In the genomic region with DNA sequence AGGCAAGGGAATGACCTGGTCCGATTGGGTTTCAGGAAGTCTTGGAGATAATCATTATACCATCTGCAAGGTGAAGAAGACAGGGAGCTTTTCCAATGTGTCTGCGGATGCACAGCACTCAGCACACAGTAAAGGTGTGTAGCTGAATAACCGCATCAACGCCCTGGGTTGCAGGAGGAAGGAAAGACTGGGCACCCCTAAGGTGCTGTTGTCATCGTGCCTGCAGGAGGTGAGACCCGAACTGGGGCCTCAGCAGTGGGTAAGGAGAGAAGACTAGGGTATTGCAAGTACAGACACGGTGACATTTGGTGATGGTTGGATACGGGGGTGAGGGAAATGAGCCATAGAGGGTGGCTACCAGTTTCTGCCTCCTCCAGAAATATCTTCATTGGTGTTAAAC, we compare ENCODE assay signal across 12 cellular contexts. TPM values are rescaled to one million over a fixed set of nuclear protein-coding genes. Genes with fewer than 3 reads are reported as not detected.
DNase-seq lines count a peak whose midpoint lies in the region; ATAC-seq and TF ChIP-seq lines count a peak whose summit lies in the region.
"Had no signal": no experiment of that assay in that cellular context is flagged by ENCODE, and none has a peak within 500 bp of the region (broad histone marks: within the 10 kb centered on the region; RNA-seq: fewer than 3 reads in every experiment).

No MANE protein-coding gene starts in this region.

- POLR2A ChIA-PET in OCI-LY7 (lab: Charles Lee) = no interaction called here

- H3K9me2 ChIP-seq in OCI-LY7 (ENCODE audit: insufficient read depth, low read length) = no peaks in the 10 kb centered on the region

- H3K4me2 ChIP-seq in OCI-LY7 (ENCODE audit: low read length) = no peak overlapping the region

- no peaks in the 10 kb centered on the region for H3K36me3 Mint-ChIP-seq in activated naive CD4-positive, alpha-beta T cell treated with anti-CD3 and anti-CD28 coated beads for 36 hours (ENCODE audit: low read depth)
- H3K36me3 Mint-ChIP-seq in stimulated activated memory B cell treated with anti-CD40 and anti-IgM and Interleukin-4, amounts not matched to agents 10 μg/mL and 1 μg/mL and 100 μg/mL, for 72 hours = no peaks in the 10 kb centered on the region

- peak overlapping the region; percentile 86 for H3K4me3 Mint-ChIP-seq in activated naive CD4-positive, alpha-beta T cell treated with anti-CD3 and anti-CD28 coated beads for 36 hours
- peak overlapping the region; percentile 93 for H3K4me3 Mint-ChIP-seq in stimulated activated memory B cell treated with anti-CD40 and anti-IgM and Interleukin-4, amounts not matched to agents 10 μg/mL and 1 μg/mL and 100 μg/mL, for 72 hours

- WGBS in psoas muscle, 3 donors = 44 to 53% (median 51%) methylated on average over 8 of the region's 8 CpGs

- no peak for ATAC-seq in stimulated activated memory B cell treated with anti-CD40 and anti-IgM and Interleukin-4, amounts not matched to agents 10 μg/mL and 1 μg/mL and 100 μg/mL, for 72 hours
- ATAC-seq in psoas muscle = no peak
- ATAC-seq: esophagus mucosa had no signal

- H3K27ac ChIP-seq in WERI-Rb-1 (peak overlapping the region; percentile 96), iPS-18a (ENCODE audit: low read length) (no peak overlapping the region), psoas muscle (no peak overlapping the region), OCI-LY7 (ENCODE audit: low read depth, low read length, poor library complexity, severe bottlenecking) (no peak overlapping the region)

- DNase-seq in activated naive CD4-positive, alpha-beta T cell treated with anti-CD3 and anti-CD28 coated beads for 36 hours = no peak
- DNase-seq in activated naive CD4-positive, alpha-beta T cell treated with anti-CD3 and anti-CD28 coated beads, Interleukin-2, amount 50 U/mL, for 16 hours = no peak
- DNase-seq in WERI-Rb-1 = no peak
- DNase-seq in psoas muscle = no peak
- DNase-seq in OCI-LY7 (ENCODE audit: low spot score) = no peak
- DNase-seq in head of caudate nucleus = no peak
- DNase-seq: activated gamma-delta T cell; NCI-H1436; stimulated activated CD4-positive, alpha-beta T cell treated with anti-CD3 and anti-CD28 coated beads, Interleukin-12 subunit alpha, Interleukin-12 subunit beta, amount 100 ng/mL, for 4 hours had no signal

- H3K4me1 Mint-ChIP-seq in activated naive CD4-positive, alpha-beta T cell treated with anti-CD3 and anti-CD28 coated beads for 36 hours (ENCODE audit: low read depth) = peaks cover 10% of the 10 kb centered on the region
- peaks cover 34% of the 10 kb centered on the region for H3K4me1 Mint-ChIP-seq in stimulated activated memory B cell treated with anti-CD40 and anti-IgM and Interleukin-4, amounts not matched to agents 10 μg/mL and 1 μg/mL and 100 μg/mL, for 72 hours

- H3K4me3 ChIP-seq in WERI-Rb-1 (ENCODE audit: low read depth, low read length) (peak overlapping the region; percentile 57), iPS-18a (ENCODE audit: low read length) (peak overlapping the region; percentile 65), psoas muscle (no peak overlapping the region), OCI-LY7 (ENCODE audit: low read depth, low read length, poor library complexity, severe bottlenecking) (no peak overlapping the region)

- BruUV-seq in OCI-LY7 (replicated peaks; lab: Mats Ljungman, UMichigan) = no TSS peak

- no peaks in the 10 kb centered on the region for H4K20me1 ChIP-seq in OCI-LY7 (ENCODE audit: insufficient read depth, low read length)

- H2AFZ ChIP-seq in OCI-LY7 (ENCODE audit: low read length) = no peak overlapping the region

- H3K9me3 Mint-ChIP-seq in activated naive CD4-positive, alpha-beta T cell treated with anti-CD3 and anti-CD28 coated beads for 36 hours = no peaks in the 10 kb centered on the region
- no peaks in the 10 kb centered on the region for H3K9me3 Mint-ChIP-seq in stimulated activated memory B cell treated with anti-CD40 and anti-IgM and Interleukin-4, amounts not matched to agents 10 μg/mL and 1 μg/mL and 100 μg/mL, for 72 hours

- H3K27me3 ChIP-seq in WERI-Rb-1 (ENCODE audit: insufficient read depth, low read depth, severe bottlenecking) = no peaks in the 10 kb centered on the region
- H3K27me3 ChIP-seq in iPS-18a (ENCODE audit: control insufficient read depth, insufficient read depth, low read length) = no peaks in the 10 kb centered on the region
- H3K27me3 ChIP-seq in psoas muscle (ENCODE audit: insufficient read depth in 3 of 3, low read length in 2 of 3) = no peaks in the 10 kb centered on the region

- no peak overlapping the region for H3K9ac ChIP-seq in iPS-18a (ENCODE audit: low read length)

- intact Hi-C loops in activated naive CD4-positive, alpha-beta T cell treated with anti-CD3 and anti-CD28 coated beads for 36 hours (cut with micrococcal nuclease) = loop anchor here (5.0 kb wide), 2 partner anchors 74 to 164 kb away; a partner anchor contains a TSS
- intact Hi-C loops in psoas muscle (cut with DNase I) = loop anchor here in 1 of 2 donors (5.0 kb wide), 2 partner anchors 74 to 169 kb away; a partner anchor contains a TSS
- intact Hi-C loops in OCI-LY7 (cut with micrococcal nuclease; ENCODE audit: unreplicated experiment) = no loop called here
- intact Hi-C loops in head of caudate nucleus (cut with DNase I) = loop anchor here (10.0 kb wide), 1 partner anchor 72 kb away; a partner anchor contains a TSS

- CTCF ChIA-PET in activated naive CD4-positive, alpha-beta T cell treated with anti-CD3 and anti-CD28 coated beads for 36 hours (lab: Charles Lee) = no interaction called here
- CTCF ChIA-PET in OCI-LY7 (lab: Charles Lee; ENCODE audit: unreplicated experiment) = no interaction called here

- H3K9me3 ChIP-seq in WERI-Rb-1 (ENCODE audit: severe bottlenecking) (peaks cover 2% of the 10 kb centered on the region), iPS-18a (ENCODE audit: control insufficient read depth, low read depth, low read length) (no peaks in the 10 kb centered on the region), psoas muscle (no peaks in the 10 kb centered on the region), OCI-LY7 (ENCODE audit: low read length) (no peaks in the 10 kb centered on the region)

- peaks cover 8% of the 10 kb centered on the region for H3K4me1 ChIP-seq in iPS-18a (ENCODE audit: control insufficient read depth, low read depth, low read length)
- H3K4me1 ChIP-seq in psoas muscle = peaks cover 8% of the 10 kb centered on the region
- H3K4me1 ChIP-seq in OCI-LY7 (ENCODE audit: insufficient read depth, low read length, poor library complexity, severe bottlenecking) = peaks cover 21% of the 10 kb centered on the region

- H3K79me2 ChIP-seq in OCI-LY7 (ENCODE audit: insufficient read depth, low read depth, low read length) = no peaks in the 10 kb centered on the region

- no peaks in the 10 kb centered on the region for H3K27me3 Mint-ChIP-seq in activated naive CD4-positive, alpha-beta T cell treated with anti-CD3 and anti-CD28 coated beads for 36 hours (ENCODE audit: low read depth)
- H3K27me3 Mint-ChIP-seq in stimulated activated memory B cell treated with anti-CD40 and anti-IgM and Interleukin-4, amounts not matched to agents 10 μg/mL and 1 μg/mL and 100 μg/mL, for 72 hours = peaks cover 37% of the 10 kb centered on the region

- TF ChIP-seq CTCF in WERI-Rb-1 (IDR thresholded peaks at IDR 0.05; ENCODE audit: low read depth, low read length) (no peak), psoas muscle (IDR thresholded peaks at IDR 0.05) (no peak), OCI-LY7 (conservative IDR thresholded peaks at IDR 0.05; ENCODE audit: low read length) (no peak)

- H3K36me3 ChIP-seq in WERI-Rb-1 (peaks cover 5% of the 10 kb centered on the region), iPS-18a (ENCODE audit: control insufficient read depth, low read depth, low read length) (no peaks in the 10 kb centered on the region), psoas muscle (ENCODE audit: insufficient read depth in 1 of 2, low read depth in 1 of 2) (no peaks in the 10 kb centered on the region), OCI-LY7 (ENCODE audit: insufficient read depth, low read length) (no peaks in the 10 kb centered on the region)

- no peak overlapping the region for H3K27ac Mint-ChIP-seq in activated naive CD4-positive, alpha-beta T cell treated with anti-CD3 and anti-CD28 coated beads for 36 hours
- H3K27ac Mint-ChIP-seq in stimulated activated memory B cell treated with anti-CD40 and anti-IgM and Interleukin-4, amounts not matched to agents 10 μg/mL and 1 μg/mL and 100 μg/mL, for 72 hours = no peak overlapping the region

RNA-seq across cellular contexts. Expression of a gene that starts 1.1 kb away (rescaled TPM):
- total RNA-seq in activated naive CD4-positive, alpha-beta T cell treated with anti-CD3 and anti-CD28 coated beads for 36 hours = 1 to 10 TPM; 1.5 TPM
- 10 to 100 TPM in 2 of 4 donors, 1 to 10 TPM in 2; 4.3 to 14.2 (median 9.4) TPM for total RNA-seq in psoas muscle
- 1 to 10 TPM; 4.0 to 6.9 (median 4.4) TPM for polyA plus RNA-seq in psoas muscle
- 2.0 and 2.4 TPM in 2 replicates for total RNA-seq in OCI-LY7 (2014; rRNA removed; shearing (Covaris generic))
- 8.4 and 8.8 TPM in 2 replicates for total RNA-seq in OCI-LY7 (2022)

Comparison
In these comparisons a context has a peak if more than half of its experiments do, and no peak if none do; other contexts are left out.
1. H3K4me3 ChIP-seq: peak in WERI-Rb-1 (single experiment) and iPS-18a (single experiment); none in psoas muscle (single experiment) and OCI-LY7 (single experiment).